Comparison of ENCODE assay signal across 8 cellular contexts in the genomic region with DNA sequence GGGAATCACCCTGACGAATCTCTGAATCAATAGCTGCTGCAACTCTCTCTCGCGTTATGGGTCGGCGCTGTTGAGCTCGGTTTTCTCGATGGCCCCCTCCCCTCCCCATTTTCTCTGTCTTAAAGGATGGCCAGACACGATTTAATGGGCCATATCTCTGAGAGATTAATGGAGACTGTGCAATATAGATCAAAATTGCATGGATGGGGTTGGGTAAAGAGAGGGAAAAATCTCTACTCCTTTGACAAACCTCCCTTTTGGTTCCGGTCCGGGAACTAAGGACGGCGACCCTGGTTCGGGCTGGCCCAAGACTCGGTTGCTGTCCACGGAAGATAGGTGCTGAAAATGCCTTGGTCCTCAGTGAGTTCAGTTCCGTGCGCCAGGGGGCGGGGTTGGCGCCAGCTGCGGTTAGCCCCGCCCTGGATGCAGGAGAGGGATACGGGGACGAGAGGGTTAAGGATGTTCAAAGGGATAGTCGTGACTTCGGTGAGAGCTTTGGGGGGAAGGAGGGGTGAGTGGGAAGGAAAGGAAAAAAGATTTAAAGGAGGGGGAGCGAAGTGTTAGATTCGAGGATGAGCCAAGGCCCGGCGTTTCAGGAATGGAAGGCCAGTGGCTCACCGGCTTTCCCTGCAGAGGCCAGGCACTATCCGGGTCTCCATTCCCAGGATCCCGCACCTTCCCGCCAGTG.
DNase-seq lines count a peak whose midpoint lies in the region; TF ChIP-seq lines count a peak whose summit lies in the region.

No MANE protein-coding gene starts in this region.

- H3K4me1 ChIP-seq in ACC112 (ENCODE audit: control insufficient read depth, insufficient read depth, low read length, unreplicated experiment) (peaks cover 28% of the 10 kb centered on the region), sigmoid colon (peaks cover 0 to 65% (median 53%) of the 10 kb centered on the region in 4 donors)

- H3K79me2 ChIP-seq in ACC112 (ENCODE audit: control insufficient read depth, insufficient read depth, low read length, unreplicated experiment), result no peaks in the 10 kb centered on the region

- H2AFZ ChIP-seq in ACC112 (ENCODE audit: low read length, unreplicated experiment), result no peak overlapping the region

- no peaks in the 10 kb centered on the region for H3K36me3 ChIP-seq in ACC112 (ENCODE audit: insufficient read depth, low read length)
- H3K36me3 ChIP-seq in sigmoid colon, result no peaks in the 10 kb centered on the region

- TF ChIP-seq EP300 in sigmoid colon (IDR thresholded peaks at IDR 0.05), result no peak

- 4 to 6% methylated on average over 33 of the region's 33 CpGs for WGBS in sigmoid colon, 2 donors

- H3K27me3 ChIP-seq in ACC112 (ENCODE audit: insufficient read depth, low read length) (peaks cover 96% of the 10 kb centered on the region), sigmoid colon (peaks cover 41 to 100% (median 90%) of the 10 kb centered on the region in 3 donors)

- no peak for TF ChIP-seq POLR2A in sigmoid colon (IDR thresholded peaks at IDR 0.05)

- TF ChIP-seq CTCF in fibroblast of villous mesenchyme (IDR thresholded peaks at IDR 0.05; ENCODE audit: insufficient read depth, low read depth, low read length) (peak; percentile 40), retinal pigment epithelial cell (conservative IDR thresholded peaks at IDR 0.05; ENCODE audit: low read depth, low read length) (peak; percentile 53), sigmoid colon (IDR thresholded peaks at IDR 0.05) (peak in 1 of 4 experiments; percentile 16)

- DNase-seq in G401 (ENCODE audit: low spot score) (peak; percentile 78), RPMI8226 (peak; percentile 50), fibroblast of villous mesenchyme (ENCODE audit: low read depth) (peak; percentile 42), retinal pigment epithelial cell (ENCODE audit: low read depth) (no peak), midbrain (lab: John Stamatoyannopoulos, UW) (no peak), sigmoid colon (no peak)
- no peak for DNase-seq in activated naive CD4-positive, alpha-beta T cell (lab: John Stamatoyannopoulos, UW)

- in situ Hi-C loops in G401 (cut with HindIII; ENCODE audit: low sequenced_read_pairs), result no loop called here

- H3K4me3 ChIP-seq in ACC112 (ENCODE audit: low read depth, low read length) (peak overlapping the region; percentile 73), fibroblast of villous mesenchyme (ENCODE audit: low read depth, low read length) (no peak overlapping the region), retinal pigment epithelial cell (ENCODE audit: low read length) (peak overlapping the region; percentile 29), sigmoid colon (peak overlapping the region in 1 of 4 donors; percentile 42)

- H3K27ac ChIP-seq in ACC112 (ENCODE audit: low read depth, low read length) (no peak overlapping the region), sigmoid colon (no peak overlapping the region)

- intact Hi-C loops in sigmoid colon (cut with DNase I), result no loop called here

- no peaks in the 10 kb centered on the region for H3K9me3 ChIP-seq in sigmoid colon

Comparison
In these comparisons a context has a peak if more than half of its experiments do, and no peak if none do; other contexts are left out.
1. DNase-seq: peak in G401 (single experiment), RPMI8226 (single experiment) and fibroblast of villous mesenchyme (single experiment); none in retinal pigment epithelial cell (single experiment), midbrain (single experiment), activated naive CD4-positive, alpha-beta T cell (0 of 4) and sigmoid colon (single experiment).